24 cellular contexts compared by ENCODE assay signal in the genomic region with DNA sequence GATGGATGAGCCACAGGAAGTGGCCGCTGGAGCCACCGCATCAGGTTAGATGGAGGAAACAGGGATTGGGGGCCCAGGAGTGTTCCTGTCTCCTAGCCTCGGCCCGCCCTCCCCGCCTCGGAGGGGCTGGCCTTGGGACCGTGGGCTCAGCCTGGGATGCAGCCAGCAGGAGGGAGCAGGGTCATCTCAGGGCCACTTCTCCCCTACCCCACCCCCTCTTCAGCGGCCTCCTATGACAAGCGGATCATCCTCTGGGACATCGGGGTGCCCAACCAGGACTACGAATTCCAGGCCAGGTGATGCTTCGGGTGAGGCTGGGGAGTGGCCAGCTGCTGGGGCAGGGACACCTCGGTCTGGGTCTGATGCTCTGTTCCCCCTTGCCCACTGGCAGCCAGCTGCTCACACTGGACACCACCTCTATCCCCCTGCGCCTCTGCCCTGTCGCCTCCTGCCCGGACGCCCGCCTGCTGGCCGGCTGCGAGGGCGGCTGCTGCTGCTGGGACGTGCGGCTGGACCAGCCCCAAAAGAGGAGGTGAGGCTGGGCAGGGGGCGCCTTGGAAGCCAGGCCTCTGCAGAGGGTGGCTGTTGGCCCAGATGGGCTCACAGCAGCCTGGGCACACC. TPM values are rescaled to one million over a fixed set of nuclear protein-coding genes. Genes with fewer than 3 reads are reported as not detected.
DNase-seq lines count a peak whose midpoint lies in the region; ATAC-seq and TF ChIP-seq lines count a peak whose summit lies in the region.
"Had no signal": no experiment of that assay in that cellular context is flagged by ENCODE, and none has a peak within 500 bp of the region (broad histone marks: within the 10 kb centered on the region; RNA-seq: fewer than 3 reads in every experiment).

No MANE protein-coding gene starts in this region.

- ATAC-seq in sciatic nerve (no peak), HG03097 (IDR thresholded peaks at IDR 0.05; ENCODE audit: low FRiP score, unreplicated experiment) (no peak)
- ATAC-seq: activated CD8-positive, alpha-beta memory T cell treated with anti-CD3 and anti-CD28 coated beads, Interleukin-2, amount 10 ng/mL, durations not matched to agents 7 days and 5 days had no signal

- CTCF ChIA-PET in Calu3 (lab: Charles Lee): no interaction called here

- intact Hi-C loops in Calu3 (cut with micrococcal nuclease; ENCODE audit: unreplicated experiment): no loop called here
- intact Hi-C loops in sciatic nerve (cut with DNase I): no loop called here

- H3K4me3 Mint-ChIP-seq in Calu3 (ENCODE audit: low read depth, unreplicated experiment) (no peak overlapping the region), glutamatergic neuron (ENCODE audit: unreplicated experiment) (no peak overlapping the region)
- H3K4me3 Mint-ChIP-seq in T-helper 2 cell treated with Interferon-gamma antibody and Interleukin-4, amounts not matched to agents 5 μg/mL and 100 μg/mL, for 36 hours: no peak overlapping the region
- H3K4me3 Mint-ChIP-seq: activated CD8-positive, alpha-beta memory T cell treated with anti-CD3 and anti-CD28 coated beads, Interleukin-2, amount 10 ng/mL, durations not matched to agents 7 days and 5 days; activated naive CD8-positive, alpha-beta T cell treated with anti-CD3 and anti-CD28 coated beads, Interleukin-2, amount 10 ng/mL, durations not matched to agents 7 days and 5 days had no signal

- peak overlapping the region; percentile 42 for H3K27ac Mint-ChIP-seq in Calu3 (ENCODE audit: unreplicated experiment)
- H3K27ac Mint-ChIP-seq in glutamatergic neuron (ENCODE audit: unreplicated experiment): no peak overlapping the region
- no peak overlapping the region for H3K27ac Mint-ChIP-seq in T-helper 2 cell treated with Interferon-gamma antibody and Interleukin-4, amounts not matched to agents 5 μg/mL and 100 μg/mL, for 36 hours
- H3K27ac Mint-ChIP-seq: activated CD8-positive, alpha-beta memory T cell treated with anti-CD3 and anti-CD28 coated beads, Interleukin-2, amount 10 ng/mL, durations not matched to agents 7 days and 5 days had no signal

- H3K4me1 Mint-ChIP-seq in Calu3 (ENCODE audit: low read depth, unreplicated experiment) (no peaks in the 10 kb centered on the region), glutamatergic neuron (ENCODE audit: low read depth, unreplicated experiment) (peaks cover 3% of the 10 kb centered on the region)
- peaks cover 7% of the 10 kb centered on the region for H3K4me1 Mint-ChIP-seq in T-helper 2 cell treated with Interferon-gamma antibody and Interleukin-4, amounts not matched to agents 5 μg/mL and 100 μg/mL, for 36 hours (ENCODE audit: low read depth)

- no peaks in the 10 kb centered on the region for H3K27me3 Mint-ChIP-seq in Calu3 (ENCODE audit: unreplicated experiment)
- H3K27me3 Mint-ChIP-seq in glutamatergic neuron (ENCODE audit: unreplicated experiment): peaks cover 9% of the 10 kb centered on the region
- no peaks in the 10 kb centered on the region for H3K27me3 Mint-ChIP-seq in T-helper 2 cell treated with Interferon-gamma antibody and Interleukin-4, amounts not matched to agents 5 μg/mL and 100 μg/mL, for 36 hours (ENCODE audit: low read depth)
- H3K27me3 Mint-ChIP-seq: activated CD8-positive, alpha-beta memory T cell treated with anti-CD3 and anti-CD28 coated beads, Interleukin-2, amount 10 ng/mL, durations not matched to agents 7 days and 5 days; activated naive CD8-positive, alpha-beta T cell treated with anti-CD3 and anti-CD28 coated beads, Interleukin-2, amount 10 ng/mL, durations not matched to agents 7 days and 5 days had no signal

- no TSS peak for BruUV-seq in Calu3 (replicated peaks; lab: Mats Ljungman, UMichigan)

- no peak for TF ChIP-seq CTCF in Calu3 (IDR thresholded peaks at IDR 0.05; ENCODE audit: unreplicated experiment)
- no peak for TF ChIP-seq CTCF in glutamatergic neuron (IDR thresholded peaks at IDR 0.05; ENCODE audit: partially characterized antibody, unreplicated experiment)

- peak; percentile 60 for DNase-seq in activated effector memory CD4-positive, alpha-beta T cell treated with anti-CD3 and anti-CD28 coated beads, Interleukin-2, amount 50 U/mL, for 16 hours
- no peak for DNase-seq in activated effector memory CD4-positive, alpha-beta T cell treated with Interleukin-2 at 50 U/mL for 16 hours
- DNase-seq in Calu3 (no peak), glutamatergic neuron (peak; percentile 11), sciatic nerve (ENCODE audit: low spot score) (peak; percentile 49), C1 segment of cervical spinal cord (lab: John Stamatoyannopoulos, UW) (no peak)
- DNase-seq in T-helper 2 cell treated with Interferon-gamma antibody and Interleukin-4, amounts not matched to agents 5 μg/mL and 100 μg/mL, for 36 hours (ENCODE audit: low spot score): no peak
- DNase-seq: activated CD4-positive, alpha-beta T cell treated with anti-CD3 and anti-CD28 coated beads for 48 hours; activated CD8-positive, alpha-beta memory T cell treated with anti-CD3 and anti-CD28 coated beads, Interleukin-2, amount 10 ng/mL, durations not matched to agents 7 days and 5 days; activated naive CD8-positive, alpha-beta T cell treated with anti-CD3 and anti-CD28 coated beads, Interleukin-2, amount 10 ng/mL, durations not matched to agents 7 days and 5 days; brain microvascular endothelial cell; COR-L47; DMS79 treated with DMSO at 0.1 percent for 48 hours; effector CD8-positive, alpha-beta T cell; erythroblast; NCI-H1105 treated with DMSO at 0.1 percent for 48 hours; NCI-H2081; NCI-H226; nucleus accumbens; SK-N-SH; stimulated activated CD4-positive, alpha-beta T cell treated with anti-CD3 and anti-CD28 coated beads, Interleukin-4, amount 100 ng/mL, for 1 hour; stimulated activated naive CD4-positive, alpha-beta T cell; T-helper 2 cell had no signal

- H3K36me3 Mint-ChIP-seq in Calu3 (ENCODE audit: insufficient read depth, unreplicated experiment) (peaks cover 28% of the 10 kb centered on the region), glutamatergic neuron (ENCODE audit: unreplicated experiment) (no peaks in the 10 kb centered on the region)
- H3K36me3 Mint-ChIP-seq in T-helper 2 cell treated with Interferon-gamma antibody and Interleukin-4, amounts not matched to agents 5 μg/mL and 100 μg/mL, for 36 hours (ENCODE audit: low read depth): peaks cover 13% of the 10 kb centered on the region
- H3K36me3 Mint-ChIP-seq: activated CD8-positive, alpha-beta memory T cell treated with anti-CD3 and anti-CD28 coated beads, Interleukin-2, amount 10 ng/mL, durations not matched to agents 7 days and 5 days; activated naive CD8-positive, alpha-beta T cell treated with anti-CD3 and anti-CD28 coated beads, Interleukin-2, amount 10 ng/mL, durations not matched to agents 7 days and 5 days had no signal

- H3K9me3 Mint-ChIP-seq in Calu3 (ENCODE audit: low read depth, unreplicated experiment): no peaks in the 10 kb centered on the region
- H3K9me3 Mint-ChIP-seq in glutamatergic neuron (ENCODE audit: unreplicated experiment): peaks cover 2% of the 10 kb centered on the region
- H3K9me3 Mint-ChIP-seq in T-helper 2 cell treated with Interferon-gamma antibody and Interleukin-4, amounts not matched to agents 5 μg/mL and 100 μg/mL, for 36 hours: no peaks in the 10 kb centered on the region
- H3K9me3 Mint-ChIP-seq: activated naive CD8-positive, alpha-beta T cell treated with anti-CD3 and anti-CD28 coated beads, Interleukin-2, amount 10 ng/mL, durations not matched to agents 7 days and 5 days had no signal

RNA-seq across cellular contexts. Expression of gene LRWD1, which starts 4.7 kb away (rescaled TPM):
- total RNA-seq in Calu3 (2022) (17.6 and 18.0 TPM in 2 replicates), glutamatergic neuron (ENCODE audit: unreplicated experiment) (37.0 TPM), sciatic nerve (11.1 TPM)

RNA-seq across cellular contexts. Expression of gene ALKBH4, which starts 4.8 kb away (rescaled TPM):
- 5.4 and 6.5 TPM in 2 replicates for total RNA-seq in Calu3 (2022)
- total RNA-seq in glutamatergic neuron (ENCODE audit: unreplicated experiment): 9.8 TPM
- total RNA-seq in sciatic nerve: 8.6 TPM

RNA-seq across cellular contexts. Expression of gene POLR2J, which starts 9.3 kb away (rescaled TPM):
- total RNA-seq in Calu3 (2022) (29.4 and 30.6 TPM in 2 replicates), glutamatergic neuron (ENCODE audit: unreplicated experiment) (28.4 TPM), sciatic nerve (31.6 TPM)

RNA-seq across cellular contexts. Expression of gene ORAI2, which starts 36.1 kb away (rescaled TPM):
- total RNA-seq in Calu3 (2022): 11.3 and 11.4 TPM in 2 replicates
- total RNA-seq in glutamatergic neuron (ENCODE audit: unreplicated experiment): 31.8 TPM
- 18.0 TPM for total RNA-seq in sciatic nerve

RNA-seq across cellular contexts. Expression of gene RASA4B, which starts 48.1 kb away (rescaled TPM):
- total RNA-seq in Calu3 (2022): 0.69 and 0.76 TPM in 2 replicates
- total RNA-seq in glutamatergic neuron (ENCODE audit: unreplicated experiment): 40.1 TPM
- total RNA-seq in sciatic nerve: 59.3 TPM

Comparison
In these comparisons a context has a peak if more than half of its experiments do, and no peak if none do; other contexts are left out.
1. DNase-seq: peak in activated effector memory CD4-positive, alpha-beta T cell treated with anti-CD3 and anti-CD28 coated beads, Interleukin-2, amount 50 U/mL, for 16 hours (single experiment), glutamatergic neuron (single experiment) and sciatic nerve (single experiment); none in activated effector memory CD4-positive, alpha-beta T cell treated with Interleukin-2 at 50 U/mL for 16 hours (single experiment), Calu3 (single experiment), C1 segment of cervical spinal cord (0 of 14) and T-helper 2 cell treated with Interferon-gamma antibody and Interleukin-4, amounts not matched to agents 5 μg/mL and 100 μg/mL, for 36 hours (single experiment).